Comparison of ENCODE assay signal across 25 cellular contexts in genomic region chr18:37314534-37314933, GRCh38.
"Had no signal": no experiment of that assay in that cellular context is flagged by ENCODE, and none has a peak within 500 bp of the region (broad histone marks: within the 10 kb centered on the region; RNA-seq: fewer than 3 reads in every experiment).

No MANE protein-coding gene starts in this region.

- H3K36me3 Mint-ChIP-seq: naive thymus-derived CD4-positive, alpha-beta T cell had no signal

- H3K27me3 ChIP-seq: ascending aorta, ovary, transverse colon, vagina had no signal

- H3K4me3 ChIP-seq: ascending aorta, coronary artery, ovary, psoas muscle, skin epidermis, transverse colon, vagina had no signal

- H3K9me3 Mint-ChIP-seq: central memory CD8-positive, alpha-beta T cell; naive thymus-derived CD4-positive, alpha-beta T cell; stimulated activated naive CD8-positive, alpha-beta T cell treated with anti-CD3 and anti-CD28 coated beads, Interleukin-15, Interleukin-2, amounts not matched to agents 100 ng/mL and 50 ng/mL, for 24 hours had no signal

- H3K9me3 ChIP-seq: ascending aorta, ovary, psoas muscle, transverse colon, vagina had no signal

- DNase-seq: activated CD4-positive, alpha-beta T cell treated with anti-CD3 and anti-CD28 coated beads, Interleukin-2, amount 50 U/mL, for 1 hour; activated CD8-positive, alpha-beta memory T cell treated with anti-CD3 and anti-CD28 coated beads, Interleukin-2, amount 50 U/mL, for 4 hours; activated effector memory CD4-positive, alpha-beta T cell treated with anti-CD3 and anti-CD28 coated beads, Interleukin-2, amount 50 U/mL, for 16 hours; activated naive CD4-positive, alpha-beta T cell treated with anti-CD3 and anti-CD28 coated beads, Interleukin-2, amount 50 U/mL, for 16 hours; activated T-cell treated with anti-CD3 and anti-CD28 coated beads, Interleukin-2, amount 50 U/mL, for 48 hours; erythroblast; head of caudate nucleus; mesenchymal stem cell; naive thymus-derived CD4-positive, alpha-beta T cell; ovary; psoas muscle; right cardiac atrium; stimulated activated CD4-positive, alpha-beta T cell treated with anti-CD3 and anti-CD28 coated beads, Interleukin-15, amount 100 ng/mL, for 24 hours; stimulated activated CD4-positive, alpha-beta T cell treated with anti-CD3 and anti-CD28 coated beads, Interleukin-2, amount 100 ng/mL, for 48 hours; T1000; transverse colon had no signal

- H3K4me1 ChIP-seq: ascending aorta, psoas muscle, transverse colon, vagina had no signal

- FAIRE-seq: endometrium, frontal cortex had no signal

- ATAC-seq: activated CD4-positive, CD25-positive, alpha-beta regulatory T cell treated with anti-CD3 and anti-CD28 coated beads, Interleukin-2, amount 50 U/mL, for 24 hours; naive thymus-derived CD4-positive, alpha-beta T cell; psoas muscle; right cardiac atrium had no signal

- H3K36me3 ChIP-seq: ascending aorta, ovary, transverse colon, vagina had no signal

- H3K4me3 Mint-ChIP-seq: central memory CD8-positive, alpha-beta T cell; naive thymus-derived CD4-positive, alpha-beta T cell; stimulated activated naive CD8-positive, alpha-beta T cell treated with anti-CD3 and anti-CD28 coated beads, Interleukin-15, Interleukin-2, amounts not matched to agents 100 ng/mL and 50 ng/mL, for 24 hours had no signal

- H3K27me3 Mint-ChIP-seq: central memory CD8-positive, alpha-beta T cell; naive thymus-derived CD4-positive, alpha-beta T cell; stimulated activated naive CD8-positive, alpha-beta T cell treated with anti-CD3 and anti-CD28 coated beads, Interleukin-15, Interleukin-2, amounts not matched to agents 100 ng/mL and 50 ng/mL, for 24 hours had no signal

- H3K27ac Mint-ChIP-seq: naive thymus-derived CD4-positive, alpha-beta T cell; stimulated activated naive CD8-positive, alpha-beta T cell treated with anti-CD3 and anti-CD28 coated beads, Interleukin-15, Interleukin-2, amounts not matched to agents 100 ng/mL and 50 ng/mL, for 24 hours had no signal

- H3K27ac ChIP-seq: ascending aorta, coronary artery, ovary, psoas muscle, skin epidermis, transverse colon, vagina had no signal

- H3K4me1 Mint-ChIP-seq: central memory CD8-positive, alpha-beta T cell had no signal
